Comparison of ENCODE assay signal across 18 cellular contexts in the genomic region with DNA sequence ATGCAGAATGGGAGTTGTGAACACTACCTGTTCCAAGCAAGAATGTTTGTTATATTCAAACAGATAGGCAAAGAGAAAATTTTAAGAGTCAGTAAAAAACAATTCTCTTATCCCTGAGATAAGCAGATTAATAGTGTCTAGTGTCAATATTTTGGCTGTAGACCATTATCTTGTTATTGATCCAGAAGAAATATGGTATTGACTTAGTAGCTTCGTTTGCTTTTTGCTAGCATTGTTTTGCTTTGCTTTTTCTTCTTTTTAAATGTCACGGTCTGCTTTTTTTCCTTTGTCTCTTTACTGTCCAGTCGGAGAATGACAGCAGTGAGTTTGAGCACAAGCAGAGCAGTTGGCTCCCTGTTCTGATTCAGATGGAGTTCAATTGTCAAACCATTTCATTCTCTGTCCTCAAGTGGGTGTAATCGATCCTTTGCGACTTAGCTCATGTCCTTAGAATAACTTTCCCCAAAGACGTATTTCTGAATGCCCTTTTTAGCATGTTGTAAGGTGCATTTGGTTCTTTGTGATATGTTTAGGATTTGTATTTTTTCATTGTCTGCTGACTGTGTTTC. TPM values are rescaled to one million over a fixed set of nuclear protein-coding genes. Genes with fewer than 3 reads are reported as not detected.
A peak's percentile ranks its signal among the peaks of the same experiment; 100 is the strongest.
DNase-seq lines count a peak whose midpoint lies in the region; ATAC-seq, FAIRE-seq and TF ChIP-seq lines count a peak whose summit lies in the region.
"Had no signal": no experiment of that assay in that cellular context is flagged by ENCODE, and none has a peak within 500 bp of the region (broad histone marks: within the 10 kb centered on the region; RNA-seq: fewer than 3 reads in every experiment).

No MANE protein-coding gene starts in this region.

- no peak overlapping the region for H2AK5ac ChIP-seq in H9 (ENCODE audit: insufficient read length, low read length)

- no peak for FAIRE-seq in astrocyte (lab: Jason Lieb, UNC)
- FAIRE-seq: GM12892, H1 had no signal

- H4K20me1 ChIP-seq in GM23338 (replicated peaks; ENCODE audit: insufficient read depth) (peaks cover 23% of the 10 kb centered on the region), H9 (ENCODE audit: control insufficient read depth, insufficient read depth, insufficient read length) (no peaks in the 10 kb centered on the region), astrocyte (ENCODE audit: insufficient read depth, low read length) (peaks cover 76% of the 10 kb centered on the region)

- no peak overlapping the region for H4K91ac ChIP-seq in H9 (ENCODE audit: insufficient read length, low read depth, low read length)

- H3K4ac ChIP-seq in H9 (ENCODE audit: low read depth, low read length) = no peak overlapping the region

- H2BK12ac ChIP-seq in H9 (ENCODE audit: insufficient read length, low read depth, low read length) = no peak overlapping the region

- H3T11ph ChIP-seq in H9 (ENCODE audit: low read length) = no peak overlapping the region

- H3K4me1 Mint-ChIP-seq in GM23338 (peaks cover 16% of the 10 kb centered on the region), H9 (peaks cover 18 to 19% of the 10 kb centered on the region in 2 experiments), astrocyte (ENCODE audit: low read depth, unreplicated experiment) (peaks cover 21% of the 10 kb centered on the region), nephron progenitor cell (peaks cover 35% of the 10 kb centered on the region)

- H3K4me2 ChIP-seq in GM23338 (no peak overlapping the region), H9 (ENCODE audit: insufficient read depth, insufficient read length, low read length) (no peak overlapping the region), astrocyte (ENCODE audit: low read length) (no peak overlapping the region)

- ATAC-seq in GM23338 (no peak), GM21526 (IDR thresholded peaks at IDR 0.05; ENCODE audit: low FRiP score, unreplicated experiment) (no peak)

- no peak overlapping the region; the same call in 1 of the 2 replicates for H3K27ac Mint-ChIP-seq in GM23338
- peak overlapping the region in 2 of 3 experiments; percentile 33 to 35; a peak in 5 of 7 replicates for H3K27ac Mint-ChIP-seq in H9
- no peak overlapping the region for H3K27ac Mint-ChIP-seq in astrocyte (ENCODE audit: unreplicated experiment)
- peak overlapping the region; percentile 76 for H3K27ac Mint-ChIP-seq in nephron progenitor cell
- H3K27ac Mint-ChIP-seq: HFFc6 had no signal

- H3K79me1 ChIP-seq in H9 (ENCODE audit: insufficient read depth, low read depth, low read length, poor library complexity, severe bottlenecking) = peaks cover 2% of the 10 kb centered on the region

- H3K36me3 ChIP-seq in GM23338 (ENCODE audit: insufficient read depth) (peaks cover 14% of the 10 kb centered on the region), astrocyte (ENCODE audit: insufficient read depth, low read length) (peaks cover 26% of the 10 kb centered on the region)

- H3K4me1 ChIP-seq in GM23338 (ENCODE audit: insufficient read depth) (peaks cover 7% of the 10 kb centered on the region; the same call in 1 of the 2 replicates), H9 (ENCODE audit: insufficient read depth, low read length) (no peaks in the 10 kb centered on the region), astrocyte (ENCODE audit: insufficient read depth, low read length) (peaks cover 7% of the 10 kb centered on the region)

- H3K9me3 Mint-ChIP-seq in GM23338 = no peaks in the 10 kb centered on the region
- no peaks in the 10 kb centered on the region for H3K9me3 Mint-ChIP-seq in H9
- H3K9me3 Mint-ChIP-seq in astrocyte (ENCODE audit: unreplicated experiment) = peaks cover 2% of the 10 kb centered on the region
- no peaks in the 10 kb centered on the region for H3K9me3 Mint-ChIP-seq in nephron progenitor cell
- H3K9me3 Mint-ChIP-seq: HFFc6 had no signal

- H3K18ac ChIP-seq in H9 (ENCODE audit: insufficient read length, low read depth, low read length) = no peak overlapping the region

- no peaks in the 10 kb centered on the region for H3K9me2 ChIP-seq in GM23338 (ENCODE audit: insufficient read depth)

- no peak overlapping the region for H4K5ac ChIP-seq in H9 (ENCODE audit: insufficient read length, low read depth, low read length)

- H3K79me2 ChIP-seq in GM23338 (replicated peaks; ENCODE audit: insufficient read depth) (peaks cover 40% of the 10 kb centered on the region), H9 (ENCODE audit: insufficient read depth, low read length) (no peaks in the 10 kb centered on the region), astrocyte (ENCODE audit: insufficient read depth, low read length) (peaks cover 16% of the 10 kb centered on the region)

- no CpG with 5 or more reads among the region's 6 CpGs for WGBS in H9 (ENCODE audit: extremely low coverage, insufficient read length, low lambda C conversion rate)

- H3K27me3 ChIP-seq in GM23338 (ENCODE audit: insufficient read depth) (no peaks in the 10 kb centered on the region), H9 (ENCODE audit: insufficient read depth, low read length) (no peaks in the 10 kb centered on the region), astrocyte (ENCODE audit: insufficient read depth, low read length) (no peaks in the 10 kb centered on the region)

- H2BK15ac ChIP-seq in H9 (ENCODE audit: low read depth, low read length) = no peak overlapping the region

- H3K56ac ChIP-seq in H9 (ENCODE audit: insufficient read length, low read depth, low read length) = no peak overlapping the region

- no peak overlapping the region for H3K23ac ChIP-seq in H9 (ENCODE audit: insufficient read length, low read depth, low read length)

- H3K27ac ChIP-seq in GM23338 (ENCODE audit: low read depth) (0 out of 2 replicates have a peak overlapping the region, but pooled peaks have one; percentile 58), H9 (ENCODE audit: insufficient read length, low read depth, low read length) (no peak overlapping the region), astrocyte (ENCODE audit: low read depth, low read length) (no peak overlapping the region)

- H2BK5ac ChIP-seq in H9 (ENCODE audit: insufficient read length, low read length) = no peak overlapping the region

- H2BK20ac ChIP-seq in H9 (ENCODE audit: low read depth, low read length, poor library complexity, severe bottlenecking) = no peak overlapping the region

- H3K36me3 Mint-ChIP-seq in GM23338 (ENCODE audit: low read depth) = peaks cover 51% of the 10 kb centered on the region
- H3K36me3 Mint-ChIP-seq in H9 (ENCODE audit: insufficient read depth in 1 of 3, low read depth in 3 of 3) = peaks cover 11 to 56% (median 38%) of the 10 kb centered on the region in 3 experiments; a peak in 6 of 7 replicates
- peaks cover under 1% of the 10 kb centered on the region for H3K36me3 Mint-ChIP-seq in astrocyte (ENCODE audit: low read depth, unreplicated experiment)
- peaks cover 48% of the 10 kb centered on the region for H3K36me3 Mint-ChIP-seq in nephron progenitor cell (ENCODE audit: low read depth)

- H3K4me3 Mint-ChIP-seq in GM23338 (no peak overlapping the region), H9 (no peak overlapping the region), astrocyte (ENCODE audit: unreplicated experiment) (peak overlapping the region; percentile 37), nephron progenitor cell (no peak overlapping the region)
- H3K4me3 Mint-ChIP-seq: HFFc6 had no signal

- H3K4me3 ChIP-seq in GM23338 = no peak overlapping the region
- H3K4me3 ChIP-seq in astrocyte (ENCODE audit: insufficient read depth, low read depth, low read length) = no peak overlapping the region

- no peak overlapping the region for H2AFZ ChIP-seq in GM23338
- H2AFZ ChIP-seq in H9 (ENCODE audit: low read length) = no peak overlapping the region
- no peak overlapping the region for H2AFZ ChIP-seq in astrocyte (ENCODE audit: low read depth, low read length)

- DNase-seq in GM23338 (ENCODE audit: low spot score) = no peak
- DNase-seq in H9 = no peak
- DNase-seq in astrocyte (ENCODE audit: low read depth) = no peak
- no peak for DNase-seq in nephron progenitor cell
- no peak for DNase-seq in T-helper 2 cell
- DNase-seq in A172 (ENCODE audit: low spot score) = no peak
- DNase-seq: COR-L47, HFFc6, NCI-H1048, NCI-H1694 treated with DMSO at 0.1 percent for 48 hours, NCI-H2171, NCI-H446 treated with DMSO at 0.1 percent for 48 hours, NCI-H748 treated with DMSO at 0.1 percent for 48 hours, OCI-M1 had no signal

- H3K23me2 ChIP-seq in H9 (ENCODE audit: insufficient read length, low read depth, low read length, poor library complexity, severe bottlenecking) = no peaks in the 10 kb centered on the region

- H3K14ac ChIP-seq in H9 (ENCODE audit: insufficient read depth, low read length) = no peak overlapping the region

- H3K9me3 ChIP-seq in H9 (ENCODE audit: control insufficient read depth, low read depth, low read length) = no peaks in the 10 kb centered on the region
- H3K9me3 ChIP-seq in astrocyte (ENCODE audit: insufficient read depth, low read depth, low read length) = no peaks in the 10 kb centered on the region

- TF ChIP-seq CTCF in GM23338 (conservative IDR thresholded peaks at IDR 0.05; ENCODE audit: low read depth in 2 of 2) = no peak
- no peak for TF ChIP-seq CTCF in H9 (conservative IDR thresholded peaks at IDR 0.05)
- TF ChIP-seq CTCF in astrocyte (IDR thresholded peaks at IDR 0.05; ENCODE audit: insufficient read depth, low read depth, low read length) = no peak
- no peak for TF ChIP-seq CTCF in nephron progenitor cell (IDR thresholded peaks at IDR 0.05)

- H4K8ac ChIP-seq in H9 (replicated peaks; ENCODE audit: insufficient read length, low read depth, low read length) = no peak overlapping the region

- H3K27me3 Mint-ChIP-seq in GM23338 (ENCODE audit: insufficient read depth, low read depth, poor library complexity) (no peaks in the 10 kb centered on the region), H9 (ENCODE audit: low read depth) (no peaks in the 10 kb centered on the region), astrocyte (ENCODE audit: low read depth, unreplicated experiment) (no peaks in the 10 kb centered on the region), nephron progenitor cell (ENCODE audit: low read depth, poor library complexity) (peaks cover 3% of the 10 kb centered on the region)

- H3F3A ChIP-seq in GM23338 (replicated peaks; ENCODE audit: low read depth) = no peaks in the 10 kb centered on the region

- no peak overlapping the region for H2BK120ac ChIP-seq in H9 (ENCODE audit: low read depth, low read length, poor library complexity, severe bottlenecking)

- H3K9ac ChIP-seq in H9 (ENCODE audit: extremely low read depth, insufficient read length, low read length) = peak overlapping the region; percentile 29
- H3K9ac ChIP-seq in astrocyte (ENCODE audit: low read length) = no peak overlapping the region

TF ChIP-seq in GM23338, 12 proteins besides CTCF, POLR2A, EP300 and RAD21:
- no peak for TF ChIP-seq EZH2 (IDR thresholded peaks at IDR 0.05; ENCODE audit: low read depth, unreplicated experiment)

RNA-seq across cellular contexts. Expression of a gene that starts 29.3 kb away (rescaled TPM):
- 63.4 and 74.8 TPM in 2 replicates for total RNA-seq in GM23338 (2014; rRNA removed; shearing (Covaris generic))
- 38.0 and 42.5 TPM in 2 replicates for polyA plus RNA-seq in GM23338 (2016; fragmentation: Nextera tagmentation; extraction: Ambion mirVana)
- 78.6 and 83.5 TPM in 2 replicates for total RNA-seq in H9 (2021)
- 57.6 and 64.6 TPM in 2 replicates for total RNA-seq in astrocyte
- total RNA-seq in A172 (2014; rRNA removed; shearing (Covaris generic)) = 0.02 TPM in 1 of 2 replicates, not detected in the other

RNA-seq across cellular contexts. Expression of a gene that starts 55.8 kb away (rescaled TPM):
- total RNA-seq in GM23338 (2014; rRNA removed; shearing (Covaris generic)) = 0.78 TPM in 1 of 2 replicates, not detected in the other
- 0.11 and 0.14 TPM in 2 replicates for polyA plus RNA-seq in GM23338 (2016; fragmentation: Nextera tagmentation; extraction: Ambion mirVana)
- total RNA-seq in H9 (2021) = not detected in 2 replicates
- 0.23 and 0.38 TPM in 2 replicates for total RNA-seq in astrocyte
- not detected in 2 replicates for total RNA-seq in A172 (2014; rRNA removed; shearing (Covaris generic))
- total RNA-seq: RPMI7951 had no signal

Comparison
In these comparisons a context has a peak if more than half of its experiments do, and no peak if none do; other contexts are left out.
1. H3K27ac Mint-ChIP-seq: peak in H9 (2 of 3) and nephron progenitor cell (single experiment); none in GM23338 (single experiment) and astrocyte (single experiment).
2. RNA of a gene that starts 29.3 kb away (total RNA-seq): 78.6 to 83.5 TPM in H9, 63.4 to 74.8 TPM in GM23338 and 57.6 to 64.6 TPM in astrocyte; 0.02 TPM in A172; every median in the first group is over 10 times any median in the second.